Comparison of ENCODE assay signal across 1 cellular context in the genomic region with DNA sequence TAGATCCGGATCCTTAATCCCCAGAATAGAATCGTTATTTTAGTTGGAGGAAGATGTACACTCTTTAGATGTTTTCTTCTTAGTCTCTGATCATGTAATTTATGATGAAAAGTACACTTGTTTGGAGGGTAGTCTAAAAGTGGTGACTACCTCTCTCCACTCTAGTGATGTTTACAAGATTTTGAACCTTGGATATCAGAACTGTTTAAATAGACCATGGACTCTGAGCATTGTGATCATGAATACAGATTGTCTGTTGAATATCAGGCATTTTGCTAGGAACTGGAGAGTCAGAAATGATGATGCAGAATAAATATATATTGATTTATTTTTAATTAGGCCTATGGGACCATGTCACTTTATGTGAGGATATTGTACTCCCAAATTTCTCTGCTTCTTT.
A peak's percentile ranks its signal among the peaks of the same experiment; 100 is the strongest.
TF ChIP-seq lines count a peak whose summit lies in the region.

No MANE protein-coding gene starts in this region.

TF ChIP-seq in HepG2, 621 proteins besides CTCF, POLR2A, EP300 and RAD21 (continued from another document):
- no peak for TF ChIP-seq ZNF318 (CRISPR knock-in tag; IDR thresholded peaks at IDR 0.05)
- TF ChIP-seq ZNF607 (CRISPR knock-in tag; IDR thresholded peaks at IDR 0.05; ENCODE audit: borderline replicate concordance), result no peak
- TF ChIP-seq NCOR1 (IDR thresholded peaks at IDR 0.05; ENCODE audit: borderline replicate concordance, low read length), result 0 out of 2 replicates have a peak, but pooled peaks have one; percentile 31
- TF ChIP-seq DR1 (CRISPR knock-in tag; IDR thresholded peaks at IDR 0.05), result no peak
- peak; percentile 61 for TF ChIP-seq HNF4A (CRISPR knock-in tag; IDR thresholded peaks at IDR 0.05)
- TF ChIP-seq THAP7 (CRISPR knock-in tag; IDR thresholded peaks at IDR 0.05), result no peak
- TF ChIP-seq HIVEP1 (CRISPR knock-in tag; IDR thresholded peaks at IDR 0.05), result no peak
- TF ChIP-seq, protein P1, sequence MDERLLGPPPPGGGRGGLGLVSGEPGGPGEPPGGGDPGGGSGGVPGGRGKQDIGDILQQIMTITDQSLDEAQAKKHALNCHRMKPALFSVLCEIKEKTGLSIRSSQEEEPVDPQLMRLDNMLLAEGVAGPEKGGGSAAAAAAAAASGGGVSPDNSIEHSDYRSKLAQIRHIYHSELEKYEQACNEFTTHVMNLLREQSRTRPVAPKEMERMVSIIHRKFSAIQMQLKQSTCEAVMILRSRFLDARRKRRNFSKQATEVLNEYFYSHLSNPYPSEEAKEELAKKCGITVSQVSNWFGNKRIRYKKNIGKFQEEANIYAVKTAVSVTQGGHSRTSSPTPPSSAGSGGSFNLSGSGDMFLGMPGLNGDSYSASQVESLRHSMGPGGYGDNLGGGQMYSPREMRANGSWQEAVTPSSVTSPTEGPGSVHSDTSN (CRISPR knock-in tag; IDR thresholded peaks at IDR 0.05), result no peak
- TF ChIP-seq ZNF546 (CRISPR knock-in tag; conservative IDR thresholded peaks at IDR 0.05), result no peak
- TF ChIP-seq HMG20B (CRISPR knock-in tag; conservative IDR thresholded peaks at IDR 0.05), result no peak
